In genomic region chr14:67738740-67739504, GRCh38 we compare ENCODE assay signal across 1 cellular context.
TF ChIP-seq lines count a peak whose summit lies in the region.

No MANE protein-coding gene starts in this region.

TF ChIP-seq in IMR-90, 13 proteins besides CTCF, POLR2A, EP300 and RAD21 (continued from another document):
- TF ChIP-seq USF2 (IDR thresholded peaks at IDR 0.05; ENCODE audit: low read depth, low read length) (no peak), CHD1 (IDR thresholded peaks at IDR 0.05; ENCODE audit: low read depth, low read length) (no peak), ELK1 (IDR thresholded peaks at IDR 0.05; ENCODE audit: borderline replicate concordance, low read depth, low read length) (no peak), RCOR1 (IDR thresholded peaks at IDR 0.05; ENCODE audit: insufficient replicate concordance, low read length) (no peak)
